In the genomic region with DNA sequence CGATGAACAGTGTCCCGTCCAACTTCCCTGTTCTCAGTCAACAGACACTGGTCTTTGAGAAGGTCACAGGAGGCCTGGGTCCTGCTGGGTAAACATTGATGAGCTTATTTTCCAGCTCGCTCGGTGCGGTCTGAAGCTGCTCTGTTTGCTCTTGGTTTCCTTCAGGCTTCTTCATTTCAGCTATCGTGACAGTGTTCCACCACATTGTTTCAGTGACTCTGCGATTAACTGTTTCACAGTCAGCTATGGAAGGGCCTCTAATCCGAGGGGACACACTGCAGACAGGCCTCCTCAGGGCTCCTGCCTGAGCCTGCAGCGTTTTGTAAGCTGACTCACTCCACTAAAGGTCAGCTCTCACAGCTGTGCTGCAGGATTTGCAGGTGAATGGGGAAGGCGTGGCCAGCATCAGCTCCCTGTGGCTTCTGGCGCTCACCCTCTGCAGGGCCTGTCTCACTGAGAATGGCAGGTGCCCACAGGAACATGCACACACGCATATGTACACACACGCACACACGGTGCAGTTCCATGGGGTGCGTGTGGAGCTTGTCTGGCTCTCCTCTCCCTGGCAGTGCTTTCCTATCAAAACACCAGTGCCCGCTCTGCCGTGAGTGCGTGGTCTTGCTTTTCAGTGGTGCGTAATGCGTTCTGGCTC, we compare ENCODE assay signal across 13 cellular contexts.
DNase-seq lines count a peak whose midpoint lies in the region; FAIRE-seq and TF ChIP-seq lines count a peak whose summit lies in the region.
"Had no signal": no experiment of that assay in that cellular context is flagged by ENCODE, and none has a peak within 500 bp of the region (broad histone marks: within the 10 kb centered on the region; RNA-seq: fewer than 3 reads in every experiment).

No MANE protein-coding gene starts in this region.

- peak overlapping the region; percentile 72 for H3K27ac ChIP-seq in VCaP
- H3K27ac ChIP-seq: colonic mucosa, tibial artery had no signal

- FAIRE-seq in D721Med (lab: Jason Lieb, UNC), result no peak

- peak; percentile 94 for DNase-seq in COR-L47 (lab: John Stamatoyannopoulos, UW)
- DNase-seq in NCI-H1417 treated with DMSO at 0.1 percent for 48 hours (lab: John Stamatoyannopoulos, UW), result peak; percentile 80
- peak; percentile 54 for DNase-seq in kidney tubule cell (ENCODE audit: low spot score)
- no peak for DNase-seq in NCI-H1930 (lab: John Stamatoyannopoulos, UW)
- no peak for DNase-seq in D721Med (ENCODE audit: insufficient read length, low spot score)
- no peak for DNase-seq in DMS 273 (lab: John Stamatoyannopoulos, UW; ENCODE audit: unreplicated experiment)
- DNase-seq in NCI-H446 (lab: John Stamatoyannopoulos, UW), result no peak
- DNase-seq: activated naive CD4-positive, alpha-beta T cell treated with anti-CD3 and anti-CD28 coated beads, Interleukin-2, amount 10 ng/mL, durations not matched to agents 7 days and 5 days; colonic mucosa; foreskin melanocyte; NCI-H2171 treated with DMSO at 0.1 percent for 48 hours; tibial artery had no signal

- TF ChIP-seq CTCF in VCaP (conservative IDR thresholded peaks at IDR 0.05), result no peak
- TF ChIP-seq CTCF in D721Med (IDR thresholded peaks at IDR 0.05; ENCODE audit: insufficient read depth, missing control alignments), result no peak

Comparison
In these comparisons a context has a peak if more than half of its experiments do, and no peak if none do; other contexts are left out.
1. DNase-seq: peak in COR-L47 (single experiment), NCI-H1417 treated with DMSO at 0.1 percent for 48 hours (single experiment) and kidney tubule cell (single experiment); none in NCI-H1930 (0 of 2), D721Med (single experiment), DMS 273 (single experiment) and NCI-H446 (0 of 2).